Comparison of ENCODE assay signal across 14 cellular contexts in the genomic region with DNA sequence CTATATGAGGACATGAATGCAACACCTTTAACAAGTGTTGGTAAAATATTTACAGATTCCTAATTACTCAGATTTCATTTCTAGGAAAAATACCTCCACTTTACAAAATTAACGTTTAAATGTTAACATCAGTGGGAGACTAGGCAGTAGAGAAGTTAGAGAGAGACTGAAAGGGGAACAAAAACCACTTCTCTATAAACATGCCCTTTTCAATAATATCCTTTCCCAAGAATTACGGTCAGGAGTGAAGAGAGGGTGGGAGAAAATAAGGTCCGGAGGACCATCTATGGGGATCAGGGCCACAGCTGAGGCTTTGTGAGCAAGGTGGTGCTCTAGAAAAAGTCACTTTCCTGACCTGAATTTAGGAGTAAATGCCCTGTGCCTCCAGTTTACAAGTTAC.
DNase-seq lines count a peak whose midpoint lies in the region; ATAC-seq and TF ChIP-seq lines count a peak whose summit lies in the region.
"Had no signal": no experiment of that assay in that cellular context is flagged by ENCODE, and none has a peak within 500 bp of the region (broad histone marks: within the 10 kb centered on the region; RNA-seq: fewer than 3 reads in every experiment).

No MANE protein-coding gene starts in this region.

- peak overlapping the region; percentile 57 for H3K4me3 Mint-ChIP-seq in type B pancreatic cell
- H3K4me3 Mint-ChIP-seq: stimulated activated effector memory CD8-positive, alpha-beta T cell treated with anti-CD3 and anti-CD28 coated beads, Interleukin-12 subunit alpha, Interleukin-12 subunit beta, amount 100 ng/mL, for 72 hours had no signal

- H3K27ac Mint-ChIP-seq in type B pancreatic cell: no peak overlapping the region
- H3K27ac Mint-ChIP-seq: activated T-helper 2 cell treated with anti-CD3 and anti-CD28 coated beads, Interferon-gamma antibody, Interleukin-2, Interleukin-4, amounts not matched to agents 10 μg/mL and 5 μg/mL and 100 μg/mL, durations not matched to agents 14 hours and 24 hours and 36 hours had no signal

- H3K36me3 ChIP-seq in neutrophil (no peaks in the 10 kb centered on the region), ovary (no peaks in the 10 kb centered on the region)

- TF ChIP-seq CTCF in coronary artery (IDR thresholded peaks at IDR 0.05) (no peak), neutrophil (IDR thresholded peaks at IDR 0.05) (no peak), type B pancreatic cell (conservative IDR thresholded peaks at IDR 0.05) (no peak), foreskin keratinocyte (conservative IDR thresholded peaks at IDR 0.05) (no peak), ovary (IDR thresholded peaks at IDR 0.05) (no peak)

- no peaks in the 10 kb centered on the region for H3K9me3 Mint-ChIP-seq in type B pancreatic cell
- H3K9me3 Mint-ChIP-seq: activated T-helper 2 cell treated with anti-CD3 and anti-CD28 coated beads, Interferon-gamma antibody, Interleukin-2, Interleukin-4, amounts not matched to agents 10 μg/mL and 5 μg/mL and 100 μg/mL, durations not matched to agents 14 hours and 24 hours and 36 hours; stimulated activated effector memory CD8-positive, alpha-beta T cell treated with anti-CD3 and anti-CD28 coated beads, Interleukin-12 subunit alpha, Interleukin-12 subunit beta, amount 100 ng/mL, for 72 hours had no signal

- peaks cover 29% of the 10 kb centered on the region for H3K4me1 Mint-ChIP-seq in type B pancreatic cell (ENCODE audit: unreplicated experiment)

- no peak for TF ChIP-seq POLR2A in ovary (IDR thresholded peaks at IDR 0.05)

- peak overlapping the region; percentile 61 to 89 for H3K27ac ChIP-seq in coronary artery
- H3K27ac ChIP-seq in neutrophil: peak overlapping the region; percentile 89
- no peak overlapping the region for H3K27ac ChIP-seq in foreskin keratinocyte
- H3K27ac ChIP-seq in ovary: no peak overlapping the region

- H3K36me3 Mint-ChIP-seq in type B pancreatic cell: no peaks in the 10 kb centered on the region
- H3K36me3 Mint-ChIP-seq: stimulated activated effector memory CD8-positive, alpha-beta T cell treated with anti-CD3 and anti-CD28 coated beads, Interleukin-12 subunit alpha, Interleukin-12 subunit beta, amount 100 ng/mL, for 72 hours had no signal

- H3K9me3 ChIP-seq in neutrophil (no peaks in the 10 kb centered on the region), ovary (no peaks in the 10 kb centered on the region)

- WGBS in ovary, 3 donors: 80 to 88% (median 81%) methylated on average over 3 of the region's 3 CpGs

- no peaks in the 10 kb centered on the region for H3K27me3 ChIP-seq in neutrophil
- H3K27me3 ChIP-seq in foreskin keratinocyte: no peaks in the 10 kb centered on the region
- H3K27me3 ChIP-seq in ovary: no peaks in the 10 kb centered on the region

- H3K27me3 Mint-ChIP-seq in type B pancreatic cell: no peaks in the 10 kb centered on the region

- peak overlapping the region; percentile 9 for H3K4me3 ChIP-seq in coronary artery
- peak overlapping the region; percentile 47 to 49 for H3K4me3 ChIP-seq in neutrophil (ENCODE audit: low read depth in 1 of 2, low read length in 1 of 2)
- H3K4me3 ChIP-seq in ovary: no peak overlapping the region

- no peak for TF ChIP-seq EP300 in ovary (IDR thresholded peaks at IDR 0.05)

- peaks cover 59 to 60% of the 10 kb centered on the region in 2 experiments for H3K4me1 ChIP-seq in neutrophil (ENCODE audit: control insufficient read depth in 1 of 2, insufficient read depth in 1 of 2, low read depth in 1 of 2, low read length in 1 of 2)
- H3K4me1 ChIP-seq in foreskin keratinocyte: no peaks in the 10 kb centered on the region
- no peaks in the 10 kb centered on the region for H3K4me1 ChIP-seq in ovary (ENCODE audit: insufficient read depth)

- intact Hi-C loops in ovary (cut with DNase I): no loop called here

- ATAC-seq in foreskin keratinocyte: no peak
- ATAC-seq: stimulated activated effector memory CD8-positive, alpha-beta T cell treated with anti-CD3 and anti-CD28 coated beads, Interleukin-12 subunit alpha, Interleukin-12 subunit beta, amount 100 ng/mL, for 72 hours had no signal

- DNase-seq in SKM-1 treated with dmso at 0.1 percent for 144 hours (lab: John Stamatoyannopoulos, UW; ENCODE audit: unreplicated experiment) (peak; percentile 30), SKM-1 (lab: John Stamatoyannopoulos, UW; ENCODE audit: unreplicated experiment) (no peak), coronary artery (ENCODE audit: low spot score) (no peak), type B pancreatic cell (ENCODE audit: extremely low spot score, unreplicated experiment) (no peak), foreskin keratinocyte (no peak), ovary (no peak), NCI-H510A (lab: John Stamatoyannopoulos, UW) (no peak)
- DNase-seq: foreskin melanocyte; NCI-H1436 treated with DMSO at 0.1 percent for 48 hours; NCI-H345; stimulated activated CD4-positive, alpha-beta T cell treated with anti-CD3 and anti-CD28 coated beads, Interleukin-4, amount 100 ng/mL, for 24 hours had no signal

Comparison
In these comparisons a context has a peak if more than half of its experiments do, and no peak if none do; other contexts are left out.
1. H3K27ac ChIP-seq: peak in coronary artery (2 of 2) and neutrophil (single experiment); none in foreskin keratinocyte (single experiment) and ovary (0 of 2).